Comparison of ENCODE assay signal across 28 cellular contexts in genomic region chr18:5146093-5146492, GRCh38. TPM values are rescaled to one million over a fixed set of nuclear protein-coding genes. Genes with fewer than 3 reads are reported as not detected.
"Had no signal": no experiment of that assay in that cellular context is flagged by ENCODE, and none has a peak within 500 bp of the region (broad histone marks: within the 10 kb centered on the region; RNA-seq: fewer than 3 reads in every experiment).

No MANE protein-coding gene starts in this region.

- H2AFZ ChIP-seq: hepatocyte had no signal

- H3K36me3 ChIP-seq: colonic mucosa, esophagus muscularis mucosa, esophagus squamous epithelium, gastrocnemius medialis, gastroesophageal sphincter, heart left ventricle, heart right ventricle had no signal

- ATAC-seq: effector memory CD8-positive, alpha-beta T cell; esophagus mucosa; foreskin keratinocyte; gastrocnemius medialis; gastroesophageal sphincter; heart left ventricle; heart right ventricle had no signal

- H3K27me3 ChIP-seq: colonic mucosa, dorsolateral prefrontal cortex, esophagus muscularis mucosa, esophagus squamous epithelium, foreskin keratinocyte, gastrocnemius medialis, gastroesophageal sphincter, heart left ventricle, heart right ventricle, hepatocyte had no signal

- H3K4me1 ChIP-seq: colonic mucosa, esophagus muscularis mucosa, esophagus squamous epithelium, foreskin keratinocyte, gastroesophageal sphincter, heart left ventricle had no signal

- H3K9me3 ChIP-seq: colonic mucosa, esophagus muscularis mucosa, esophagus squamous epithelium, gastrocnemius medialis, heart left ventricle, heart right ventricle had no signal

- H3K4me2 ChIP-seq: hepatocyte had no signal

- DNase-seq: colonic mucosa; cortex of kidney; dermis blood vessel endothelial cell; effector CD4-positive, alpha-beta T cell; effector CD8-positive, alpha-beta T cell; effector memory CD4-positive, alpha-beta T cell; effector memory CD8-positive, alpha-beta T cell; endodermal cell; erythroblast; esophagus squamous epithelium; foreskin fibroblast; foreskin keratinocyte; foreskin melanocyte; gastrocnemius medialis; glutamatergic neuron; head of caudate nucleus; heart right ventricle had no signal

- H3K4me3 ChIP-seq: colonic mucosa, coronary artery, dorsolateral prefrontal cortex, esophagus muscularis mucosa, esophagus squamous epithelium, gastrocnemius medialis, gastroesophageal sphincter, heart left ventricle, heart right ventricle, hepatocyte had no signal

- H3K27ac ChIP-seq: colonic mucosa, coronary artery, epithelial cell of prostate, esophagus muscularis mucosa, esophagus squamous epithelium, foreskin keratinocyte, gastrocnemius medialis, gastroesophageal sphincter, heart left ventricle, heart right ventricle, hepatocyte had no signal

- H3K79me2 ChIP-seq: hepatocyte had no signal

RNA-seq across cellular contexts. Expression of gene AKAIN1, which starts 51.0 kb away (rescaled TPM):
- polyA plus RNA-seq: endothelial cell of umbilical vein, esophagus, fibroblast of lung, foreskin keratinocyte, heart left ventricle, heart right ventricle, hepatocyte had no signal
